In genomic region chr2:127293386-127293757, GRCh38 we compare ENCODE assay signal across 9 cellular contexts. TPM values are rescaled to one million over a fixed set of nuclear protein-coding genes. Genes with fewer than 3 reads are reported as not detected.
DNase-seq lines count a peak whose midpoint lies in the region; ATAC-seq, FAIRE-seq and TF ChIP-seq lines count a peak whose summit lies in the region.
"Had no signal": no experiment of that assay in that cellular context is flagged by ENCODE, and none has a peak within 500 bp of the region (broad histone marks: within the 10 kb centered on the region; RNA-seq: fewer than 3 reads in every experiment).

No MANE protein-coding gene starts in this region.

- H3K79me2 ChIP-seq in endothelial cell of umbilical vein (ENCODE audit: control insufficient read depth, insufficient read depth, low read length), result peaks cover 17% of the 10 kb centered on the region

- no peaks in the 10 kb centered on the region for H3K27me3 Mint-ChIP-seq in activated naive CD4-positive, alpha-beta T cell treated with anti-CD3 and anti-CD28 coated beads, Interleukin-2, amount 10 ng/mL, durations not matched to agents 7 days and 5 days
- no peaks in the 10 kb centered on the region for H3K27me3 Mint-ChIP-seq in natural killer cell (ENCODE audit: low read depth in 2 of 2)

- H3K4me3 Mint-ChIP-seq in activated naive CD4-positive, alpha-beta T cell treated with anti-CD3 and anti-CD28 coated beads, Interleukin-2, amount 10 ng/mL, durations not matched to agents 7 days and 5 days, result peak overlapping the region; percentile 98
- peak overlapping the region; percentile 100 for H3K4me3 Mint-ChIP-seq in natural killer cell

- H3K27ac ChIP-seq in RWPE2 (ENCODE audit: poor library complexity, severe bottlenecking) (peak overlapping the region; percentile 56), endothelial cell of umbilical vein (ENCODE audit: insufficient read depth, low read depth, low read length) (peak overlapping the region; percentile 31)

- H3K4me1 ChIP-seq in RWPE2 (ENCODE audit: insufficient read depth, poor library complexity, severe bottlenecking) (no peaks in the 10 kb centered on the region), endothelial cell of umbilical vein (ENCODE audit: control insufficient read depth, extremely low read depth, insufficient read depth, low read length) (peaks cover 12% of the 10 kb centered on the region)

- H3K4me2 ChIP-seq in endothelial cell of umbilical vein (ENCODE audit: insufficient read depth, low read length), result peak overlapping the region; percentile 60

- H3K36me3 ChIP-seq in RWPE2 (ENCODE audit: low read depth), result peaks cover 47% of the 10 kb centered on the region
- peaks cover 27 to 34% of the 10 kb centered on the region in 2 experiments for H3K36me3 ChIP-seq in endothelial cell of umbilical vein (ENCODE audit: control insufficient read depth in 2 of 2, extremely low read depth in 1 of 2, insufficient read depth in 2 of 2, low read length in 2 of 2)

- peak; percentile 55 for FAIRE-seq in endothelial cell of umbilical vein (lab: Jason Lieb, UNC)
- FAIRE-seq: islet of Langerhans had no signal

- dilution Hi-C loops in endothelial cell of umbilical vein (cut with MboI; ENCODE audit: extremely low pct_ligation_motif_present, low sequenced_read_pairs), result no loop called here

- DNase-seq in activated naive CD4-positive, alpha-beta T cell treated with anti-CD3 and anti-CD28 coated beads, Interleukin-2, amount 10 ng/mL, durations not matched to agents 7 days and 5 days, result no peak
- no peak for DNase-seq in activated naive CD4-positive, alpha-beta T cell (lab: John Stamatoyannopoulos, UW)
- DNase-seq in RWPE2 (ENCODE audit: low spot score) (no peak), endothelial cell of umbilical vein (ENCODE audit: low read depth, low spot score) (no peak), natural killer cell (no peak), NCI-H82 treated with DMSO at 0.1 percent for 48 hours (lab: John Stamatoyannopoulos, UW; ENCODE audit: unreplicated experiment) (no peak), DMS153 treated with DMSO at 0.1 percent for 48 hours (lab: John Stamatoyannopoulos, UW; ENCODE audit: unreplicated experiment) (no peak)

- ATAC-seq in RWPE2 (ENCODE audit: low read depth) (peak; percentile 15; the same call in 2 of the 3 replicates), natural killer cell (peak in 1 of 3 donors; percentile 2), GM18861 (IDR thresholded peaks at IDR 0.05; ENCODE audit: unreplicated experiment) (no peak)

- peaks cover 26% of the 10 kb centered on the region for H3K4me1 Mint-ChIP-seq in activated naive CD4-positive, alpha-beta T cell treated with anti-CD3 and anti-CD28 coated beads, Interleukin-2, amount 10 ng/mL, durations not matched to agents 7 days and 5 days
- H3K4me1 Mint-ChIP-seq in natural killer cell, result peaks cover 22 to 38% of the 10 kb centered on the region in 2 donors

- POLR2A ChIA-PET in endothelial cell of umbilical vein (lab: Charles Lee), result no interaction called here

- CTCF ChIA-PET in activated naive CD4-positive, alpha-beta T cell treated with anti-CD3 and anti-CD28 coated beads, Interleukin-2, amount 10 ng/mL, durations not matched to agents 7 days and 5 days (lab: Charles Lee), result interaction anchor here (0.8 to 2.3 kb wide), 4 partner anchors 122 to 212 kb away, joined by 3 to 10 read pairs (median 3); no protein-coding TSS in a partner anchor
- CTCF ChIA-PET in endothelial cell of umbilical vein (lab: Charles Lee), result interaction anchor here (0.7 to 2.0 kb wide), 6 partner anchors 12 to 225 kb away, joined by 3 to 14 read pairs (median 4); no protein-coding TSS in a partner anchor

- H3K27me3 ChIP-seq in RWPE2 (ENCODE audit: insufficient read depth, poor library complexity, severe bottlenecking) (no peaks in the 10 kb centered on the region), endothelial cell of umbilical vein (ENCODE audit: control insufficient read depth in 2 of 2, insufficient read depth in 2 of 2, low read length in 2 of 2) (no peaks in the 10 kb centered on the region)

- H3K9ac ChIP-seq in endothelial cell of umbilical vein (replicated peaks; ENCODE audit: extremely low read depth, insufficient read depth, low read length), result peak overlapping the region; percentile 68

- no peaks in the 10 kb centered on the region for H3K9me1 ChIP-seq in endothelial cell of umbilical vein (replicated peaks; ENCODE audit: control insufficient read depth, extremely low read depth, insufficient read depth, low read length)

- H3K9me3 Mint-ChIP-seq in activated naive CD4-positive, alpha-beta T cell treated with anti-CD3 and anti-CD28 coated beads, Interleukin-2, amount 10 ng/mL, durations not matched to agents 7 days and 5 days, result no peaks in the 10 kb centered on the region
- H3K9me3 Mint-ChIP-seq in natural killer cell, result no peaks in the 10 kb centered on the region

- TF ChIP-seq POLR2A in endothelial cell of umbilical vein (IDR thresholded peaks at IDR 0.05; ENCODE audit: low read depth, low read length), result no peak

- H3K4me3 ChIP-seq in RWPE2 (ENCODE audit: severe bottlenecking) (peak overlapping the region; percentile 88), endothelial cell of umbilical vein (replicated peaks in 1 of 3; ENCODE audit: insufficient read depth in 1 of 3, low read depth in 1 of 3, low read length in 3 of 3) (peak overlapping the region; percentile 54 to 90 (median 82))

- peak overlapping the region; percentile 89 for H3K27ac Mint-ChIP-seq in activated naive CD4-positive, alpha-beta T cell treated with anti-CD3 and anti-CD28 coated beads, Interleukin-2, amount 10 ng/mL, durations not matched to agents 7 days and 5 days
- peak overlapping the region; percentile 93 to 96 for H3K27ac Mint-ChIP-seq in natural killer cell

- TF ChIP-seq CTCF in RWPE2 (IDR thresholded peaks at IDR 0.05; ENCODE audit: poor library complexity, severe bottlenecking) (no peak), endothelial cell of umbilical vein (IDR thresholded peaks at IDR 0.05; ENCODE audit: extremely low read depth in 1 of 2, insufficient read depth in 1 of 2, low read depth in 1 of 2, low read length in 2 of 2) (no peak), natural killer cell (IDR thresholded peaks at IDR 0.05) (no peak)

- no peaks in the 10 kb centered on the region for H3K9me3 ChIP-seq in RWPE2 (ENCODE audit: severe bottlenecking)
- no peaks in the 10 kb centered on the region for H3K9me3 ChIP-seq in endothelial cell of umbilical vein (replicated peaks; ENCODE audit: control insufficient read depth, insufficient read depth, low read length)

- peaks cover 44% of the 10 kb centered on the region for H3K36me3 Mint-ChIP-seq in activated naive CD4-positive, alpha-beta T cell treated with anti-CD3 and anti-CD28 coated beads, Interleukin-2, amount 10 ng/mL, durations not matched to agents 7 days and 5 days
- H3K36me3 Mint-ChIP-seq in natural killer cell, result peaks cover 10% of the 10 kb centered on the region

- intact Hi-C loops in endothelial cell of umbilical vein (cut with micrococcal nuclease), result loop anchor here (5.0 to 10.0 kb wide), 2 partner anchors 186 to 229 kb away; partner anchors contain the start of gene BIN1
- intact Hi-C loops in natural killer cell (cut with micrococcal nuclease), result no loop called here

- BruUV-seq in endothelial cell of umbilical vein (replicated peaks; lab: Mats Ljungman, UMichigan), result no TSS peak

- no peaks in the 10 kb centered on the region for H4K20me1 ChIP-seq in endothelial cell of umbilical vein (replicated peaks; ENCODE audit: control insufficient read depth, extremely low read depth, insufficient read depth, low read length)

- peak overlapping the region; percentile 78 for H2AFZ ChIP-seq in endothelial cell of umbilical vein (ENCODE audit: low read depth, low read length)

TF ChIP-seq in endothelial cell of umbilical vein, 7 proteins besides CTCF, POLR2A, EP300 and RAD21:
- no peak for TF ChIP-seq MYC (IDR thresholded peaks at IDR 0.05; ENCODE audit: low read depth, low read length)
- TF ChIP-seq JUN (IDR thresholded peaks at IDR 0.05; ENCODE audit: borderline replicate concordance, insufficient read depth, insufficient read length, low read depth), result no peak
- TF ChIP-seq POLR2AphosphoS5 (IDR thresholded peaks at IDR 0.05; ENCODE audit: insufficient read depth, low read depth, low read length), result no peak
- TF ChIP-seq FOS (IDR thresholded peaks at IDR 0.05; ENCODE audit: borderline replicate concordance, insufficient read depth, low read length), result no peak
- TF ChIP-seq MAX (IDR thresholded peaks at IDR 0.05; ENCODE audit: insufficient read depth, insufficient read length), result no peak
- no peak for TF ChIP-seq GATA2 (IDR thresholded peaks at IDR 0.05; ENCODE audit: insufficient read depth, insufficient read length, low read depth, low read length)
- TF ChIP-seq EZH2 (IDR thresholded peaks at IDR 0.05; ENCODE audit: borderline replicate concordance, low read depth, low read length, severe bottlenecking), result no peak

RNA-seq across cellular contexts. Expression of gene ERCC3, which starts 0.6 kb away (rescaled TPM):
- total RNA-seq in endothelial cell of umbilical vein (46.6 and 47.3 TPM in 2 replicates), natural killer cell (10 to 100 TPM; 56.3 to 70.0 (median 61.7) TPM)
- polyA plus RNA-seq in endothelial cell of umbilical vein, result 35.2 and 40.7 TPM in 2 replicates
- polyA plus RNA-seq in endothelial cell of umbilical vein (2011; cell fraction: cytosol; rRNA removed), result 43.7 and 46.5 TPM in 2 replicates
- polyA plus RNA-seq in endothelial cell of umbilical vein (2011; cell fraction: nucleus; rRNA removed), result 187 and 192 TPM in 2 replicates
- polyA plus RNA-seq in endothelial cell of umbilical vein (2012), result 39.2 and 47.9 TPM in 2 replicates
- 57.7 and 58.9 TPM in 2 replicates for polyA minus RNA-seq in endothelial cell of umbilical vein
- polyA minus RNA-seq in endothelial cell of umbilical vein (2011; cell fraction: cytosol; rRNA and poly(A)+ RNA removed), result 19.7 TPM
- 46.3 and 65.1 TPM in 2 replicates for polyA minus RNA-seq in endothelial cell of umbilical vein (2011; cell fraction: nucleus; rRNA and poly(A)+ RNA removed)
